Comparison of ENCODE assay signal across 18 cellular contexts in genomic region chr1:115565789-115566188, GRCh38.
DNase-seq lines count a peak whose midpoint lies in the region; ATAC-seq, FAIRE-seq and TF ChIP-seq lines count a peak whose summit lies in the region.
"Had no signal": no experiment of that assay in that cellular context is flagged by ENCODE, and none has a peak within 500 bp of the region (broad histone marks: within the 10 kb centered on the region; RNA-seq: fewer than 3 reads in every experiment).

No MANE protein-coding gene starts in this region.

- TF ChIP-seq CTCF in SK-N-SH (IDR thresholded peaks at IDR 0.05) (no peak), IMR-90 (conservative IDR thresholded peaks at IDR 0.05; ENCODE audit: low read depth, low read length) (no peak), K562 (IDR thresholded peaks at IDR 0.05 in 2 of 3, conservative IDR thresholded peaks at IDR 0.05 in 1 of 3; ENCODE audit: insufficient read depth in 2 of 3, low read depth in 1 of 3, low read length in 3 of 3) (no peak), H9 (conservative IDR thresholded peaks at IDR 0.05) (no peak)

- H3K4me1 ChIP-seq in SK-N-SH (ENCODE audit: control insufficient read depth in 1 of 2, insufficient read depth in 2 of 2, low read depth in 1 of 2, low read length in 1 of 2): peaks cover 0 to 5% of the 10 kb centered on the region in 2 experiments; a peak in 2 of 4 replicates
- H3K4me1 ChIP-seq in IMR-90 (ENCODE audit: control insufficient read depth, insufficient read depth, low read length): no peaks in the 10 kb centered on the region
- H3K4me1 ChIP-seq in K562 (replicated peaks in 1 of 2; ENCODE audit: control insufficient read depth in 2 of 2, insufficient read depth in 2 of 2, low read length in 2 of 2): peaks cover 0 to 3% of the 10 kb centered on the region in 2 experiments; a peak in 1 of 5 replicates
- H3K4me1 ChIP-seq in H9 (ENCODE audit: insufficient read depth, low read length): no peaks in the 10 kb centered on the region
- H3K4me1 ChIP-seq: HAP-1 had no signal

- no peak overlapping the region for H3K4me3 Mint-ChIP-seq in H9
- H3K4me3 Mint-ChIP-seq: CD4-positive, alpha-beta memory T cell; HFFc6 had no signal

- H3K9me3 ChIP-seq in SK-N-SH (peaks cover 15% of the 10 kb centered on the region), IMR-90 (ENCODE audit: control insufficient read depth, insufficient read depth, low read length) (peaks cover 5% of the 10 kb centered on the region; the same call in 1 of the 2 replicates), K562 (replicated peaks; ENCODE audit: control insufficient read depth, insufficient read depth, low read depth, low read length) (no peaks in the 10 kb centered on the region; the same call in 1 of the 2 replicates), H9 (ENCODE audit: control insufficient read depth, low read depth, low read length) (no peaks in the 10 kb centered on the region)
- H3K9me3 ChIP-seq: HAP-1 had no signal

- BruUV-seq in IMR-90 (replicated peaks; lab: Mats Ljungman, UMichigan) (no TSS peak), K562 (replicated peaks; lab: Mats Ljungman, UMichigan) (no TSS peak)

- H3K27ac ChIP-seq in SK-N-SH (ENCODE audit: low read depth in 2 of 2, low read length in 1 of 2) (peak overlapping the region in 1 of 2 experiments; percentile 74; a peak in 2 of 4 replicates), IMR-90 (ENCODE audit: insufficient read depth, low read length) (no peak overlapping the region), K562 (ENCODE audit: extremely low read depth, low read depth, low read length) (no peak overlapping the region), H9 (ENCODE audit: insufficient read length, low read depth, low read length) (no peak overlapping the region)
- H3K27ac ChIP-seq: GM23248 had no signal

- H3K79me1 ChIP-seq in IMR-90 (ENCODE audit: low read depth in 1 of 2, low read length in 2 of 2) (no peaks in the 10 kb centered on the region), H9 (ENCODE audit: insufficient read depth, low read depth, low read length, poor library complexity, severe bottlenecking) (no peaks in the 10 kb centered on the region)

- no peak for TF ChIP-seq RAD21 in SK-N-SH (IDR thresholded peaks at IDR 0.05; ENCODE audit: low read length)
- TF ChIP-seq RAD21 in IMR-90 (IDR thresholded peaks at IDR 0.05; ENCODE audit: low read length): no peak
- TF ChIP-seq RAD21 in K562 (CRISPR knock-in tag; conservative IDR thresholded peaks at IDR 0.05 in 1 of 2, IDR thresholded peaks at IDR 0.05 in 1 of 2): no peak

- WGBS in SK-N-SH (ENCODE audit: low lambda C conversion rate): 58% methylated on average over 3 of the region's 3 CpGs
- WGBS in IMR-90 (ENCODE audit: extremely low coverage in 2 of 2, insufficient read length in 1 of 2), 2 experiments: 83% methylated on average over 1 of the region's 3 CpGs; no CpG with 5 or more reads in 1 of the 2 experiments
- WGBS in K562 (ENCODE audit: insufficient coverage, low coverage, missing lambda C conversion rate): 0% methylated on average over 3 of the region's 3 CpGs
- WGBS in H9 (ENCODE audit: extremely low coverage, insufficient read length, low lambda C conversion rate): no CpG with 5 or more reads among the region's 3 CpGs

- peaks cover 2 to 10% (median 4%) of the 10 kb centered on the region in 3 experiments; a peak in 5 of 7 replicates for H3K36me3 Mint-ChIP-seq in H9 (ENCODE audit: insufficient read depth in 1 of 3, low read depth in 3 of 3)

- no peak overlapping the region for H3K4me3 ChIP-seq in SK-N-SH (ENCODE audit: low read depth in 2 of 2, low read length in 1 of 2)
- H3K4me3 ChIP-seq in IMR-90 (ENCODE audit: insufficient read depth, low read depth, low read length): no peak overlapping the region
- H3K4me3 ChIP-seq in K562: no peak overlapping the region
- H3K4me3 ChIP-seq: GM23248, HAP-1 had no signal

- H2AK5ac ChIP-seq in IMR-90 (ENCODE audit: low read depth, low read length) (no peak overlapping the region), H9 (ENCODE audit: insufficient read length, low read length) (no peak overlapping the region)

- no peak overlapping the region for H2AK9ac ChIP-seq in IMR-90 (replicated peaks; ENCODE audit: low read depth, low read length, poor library complexity)

- CTCF ChIA-PET in SK-N-SH (lab: Yijun Ruan, JAX) (interaction anchor here (0.6 to 3.7 kb wide), 7 partner anchors 21 to 1912 kb away, joined by 3 to 14 read pairs (median 4); no protein-coding TSS in a partner anchor), IMR-90 (lab: Yijun Ruan, JAX) (interaction anchor here (0.6 to 0.8 kb wide), 2 partner anchors 13 to 21 kb away, joined by 3 read pairs; no protein-coding TSS in a partner anchor), K562 (lab: Yijun Ruan, JAX; ENCODE audit: low intra/inter-chr PET ratio) (no interaction called here)

- no peak overlapping the region for H4K5ac ChIP-seq in IMR-90 (ENCODE audit: low read depth, low read length)
- no peak overlapping the region for H4K5ac ChIP-seq in H9 (ENCODE audit: insufficient read length, low read depth, low read length)

- no peaks in the 10 kb centered on the region for H3F3A ChIP-seq in SK-N-SH (replicated peaks; ENCODE audit: insufficient read depth)

- H3K4me2 ChIP-seq in SK-N-SH (no peak overlapping the region), IMR-90 (ENCODE audit: low read depth, low read length) (no peak overlapping the region), K562 (ENCODE audit: insufficient read depth, low read length) (no peak overlapping the region), H9 (ENCODE audit: insufficient read depth, insufficient read length, low read length) (no peak overlapping the region)

- H3K23me2 ChIP-seq in H9 (ENCODE audit: insufficient read length, low read depth, low read length, poor library complexity, severe bottlenecking): peaks cover 3% of the 10 kb centered on the region

- H4K20me1 ChIP-seq in SK-N-SH (ENCODE audit: insufficient read depth) (no peaks in the 10 kb centered on the region), IMR-90 (ENCODE audit: insufficient read depth, low read length) (no peaks in the 10 kb centered on the region), K562 (replicated peaks; ENCODE audit: control insufficient read depth, insufficient read depth, low read length) (no peaks in the 10 kb centered on the region), H9 (ENCODE audit: control insufficient read depth, insufficient read depth, insufficient read length) (no peaks in the 10 kb centered on the region)

- no peak overlapping the region for H3T11ph ChIP-seq in H9 (ENCODE audit: low read length)

- no peak overlapping the region for H2AFZ ChIP-seq in SK-N-SH (ENCODE audit: low read depth)
- H2AFZ ChIP-seq in IMR-90 (replicated peaks; ENCODE audit: low read length, poor library complexity): no peak overlapping the region
- no peak overlapping the region for H2AFZ ChIP-seq in K562 (ENCODE audit: low read depth, low read length)
- no peak overlapping the region for H2AFZ ChIP-seq in H9 (ENCODE audit: low read length)
- H2AFZ ChIP-seq: GM23248 had no signal

- no peak for DNase-seq in SK-N-SH
- DNase-seq in IMR-90: no peak
- no peak for DNase-seq in K562 (ENCODE audit: extremely low read depth in 1 of 4, low spot score in 3 of 4)
- DNase-seq in putamen (ENCODE audit: low spot score): peak; percentile 7
- no peak for DNase-seq in H9
- DNase-seq: 8988T; C1 segment of cervical spinal cord; Calu3; CD4-positive, alpha-beta memory T cell; COR-L47; DND-41; GM23248; HFFc6 had no signal

- intact Hi-C loops in IMR-90 (cut with micrococcal nuclease) (no loop called here), K562 (cut with micrococcal nuclease) (no loop called here)

- TF ChIP-seq EP300 in SK-N-SH (IDR thresholded peaks at IDR 0.05; ENCODE audit: borderline replicate concordance in 1 of 2, low read depth in 1 of 2, low read length in 1 of 2) (no peak), K562 (IDR thresholded peaks at IDR 0.05; ENCODE audit: low read length) (no peak)

- H4K91ac ChIP-seq in IMR-90 (ENCODE audit: insufficient read depth, low read depth, low read length) (no peak overlapping the region), H9 (ENCODE audit: insufficient read length, low read depth, low read length) (no peak overlapping the region)

- no peaks in the 10 kb centered on the region for H3K79me2 ChIP-seq in SK-N-SH (ENCODE audit: insufficient read depth)
- H3K79me2 ChIP-seq in K562 (ENCODE audit: control insufficient read depth, insufficient read depth, low read length): no peaks in the 10 kb centered on the region
- no peaks in the 10 kb centered on the region for H3K79me2 ChIP-seq in H9 (ENCODE audit: insufficient read depth, low read length)

- POLR2A ChIA-PET in SK-N-SH (lab: Yijun Ruan, JAX): no interaction called here
- POLR2A ChIA-PET in IMR-90 (lab: Charles Lee; ENCODE audit: unreplicated experiment): no interaction called here
- POLR2A ChIA-PET in K562 (lab: Yijun Ruan, JAX): no interaction called here

- H3K9ac ChIP-seq in SK-N-SH (no peak overlapping the region), IMR-90 (ENCODE audit: low read depth, low read length) (no peak overlapping the region), K562 (ENCODE audit: insufficient read depth in 1 of 2, low read depth in 2 of 2, low read length in 2 of 2) (no peak overlapping the region), H9 (ENCODE audit: extremely low read depth, insufficient read length, low read length) (no peak overlapping the region)
- H3K9ac ChIP-seq: GM23248 had no signal

- H3K56ac ChIP-seq in IMR-90 (ENCODE audit: extremely low read depth, insufficient read depth, low read length) (no peak overlapping the region), H9 (ENCODE audit: insufficient read length, low read depth, low read length) (no peak overlapping the region)

- no peak overlapping the region for H2BK12ac ChIP-seq in H9 (ENCODE audit: insufficient read length, low read depth, low read length)

- TF ChIP-seq POLR2A in IMR-90 (IDR thresholded peaks at IDR 0.05; ENCODE audit: low read depth, low read length): no peak
- no peak for TF ChIP-seq POLR2A in K562 (conservative IDR thresholded peaks at IDR 0.05)

- H3K27ac Mint-ChIP-seq in H9: no peak overlapping the region
- H3K27ac Mint-ChIP-seq: CD4-positive, alpha-beta memory T cell; HFFc6 had no signal

- H2BK15ac ChIP-seq in IMR-90 (ENCODE audit: low read depth, low read length): no peak overlapping the region
- no peak overlapping the region for H2BK15ac ChIP-seq in H9 (ENCODE audit: low read depth, low read length)

- H3K23ac ChIP-seq in IMR-90 (ENCODE audit: low read depth, low read length) (no peak overlapping the region), H9 (ENCODE audit: insufficient read length, low read depth, low read length) (no peak overlapping the region)

- no peak overlapping the region for H2BK20ac ChIP-seq in IMR-90 (ENCODE audit: low read depth, low read length)
- no peak overlapping the region for H2BK20ac ChIP-seq in H9 (ENCODE audit: low read depth, low read length, poor library complexity, severe bottlenecking)

- no peak for FAIRE-seq in K562 (lab: Jason Lieb, UNC)
- FAIRE-seq: G401.6, GM12892 had no signal

- H3K9me1 ChIP-seq in IMR-90 (ENCODE audit: insufficient read depth, low read length) (no peaks in the 10 kb centered on the region), K562 (ENCODE audit: control insufficient read depth, insufficient read depth, low read length) (no peaks in the 10 kb centered on the region)

- H2BK5ac ChIP-seq in IMR-90 (ENCODE audit: low read depth, low read length, poor library complexity, severe bottlenecking) (no peak overlapping the region), H9 (ENCODE audit: insufficient read length, low read length) (no peak overlapping the region)

- no peaks in the 10 kb centered on the region for H3K9me2 ChIP-seq in SK-N-SH

- H3K36me3 ChIP-seq in SK-N-SH (replicated peaks in 1 of 2; ENCODE audit: control insufficient read depth in 1 of 2, insufficient read depth in 2 of 2, low read length in 1 of 2) (no peaks in the 10 kb centered on the region), IMR-90 (ENCODE audit: control insufficient read depth, insufficient read depth, low read length) (no peaks in the 10 kb centered on the region), K562 (ENCODE audit: control insufficient read depth, insufficient read depth, low read length) (no peaks in the 10 kb centered on the region)
- H3K36me3 ChIP-seq: HAP-1 had no signal

- peaks cover 12 to 15% of the 10 kb centered on the region in 2 experiments for H3K9me3 Mint-ChIP-seq in H9

- H3K4me1 Mint-ChIP-seq in H9: peaks cover 0 to 6% of the 10 kb centered on the region in 2 experiments; a peak in 2 of 4 replicates
- H3K4me1 Mint-ChIP-seq: CD4-positive, alpha-beta memory T cell had no signal

- H3K4ac ChIP-seq in IMR-90 (ENCODE audit: low read depth, low read length): no peak overlapping the region
- H3K4ac ChIP-seq in H9 (ENCODE audit: low read depth, low read length): no peak overlapping the region

- H2BK120ac ChIP-seq in IMR-90 (ENCODE audit: low read depth, low read length) (no peak overlapping the region), H9 (ENCODE audit: low read depth, low read length, poor library complexity, severe bottlenecking) (no peak overlapping the region)

- H3K27me3 ChIP-seq in SK-N-SH (ENCODE audit: insufficient read depth) (no peaks in the 10 kb centered on the region), IMR-90 (ENCODE audit: control insufficient read depth, insufficient read depth, low read length) (peaks cover 19% of the 10 kb centered on the region), K562 (ENCODE audit: control insufficient read depth in 2 of 2, insufficient read depth in 2 of 2, low read length in 2 of 2) (no peaks in the 10 kb centered on the region), H9 (ENCODE audit: insufficient read depth, low read length) (no peaks in the 10 kb centered on the region; the same call in 1 of the 2 replicates)

- ATAC-seq in SK-N-SH treated with all-trans-retinoic acid at 6 μM for 48 hours (no peak), IMR-90 (ENCODE audit: low read depth) (no peak), K562 (no peak), GM21526 (IDR thresholded peaks at IDR 0.05; ENCODE audit: low FRiP score, unreplicated experiment) (no peak)

- dilution Hi-C loops in IMR-90 (cut with HindIII; ENCODE audit: low sequenced_read_pairs, unreplicated experiment): no loop called here

- no peak overlapping the region for H4K8ac ChIP-seq in IMR-90 (ENCODE audit: low read depth in 2 of 2, low read length in 2 of 2)
- no peak overlapping the region for H4K8ac ChIP-seq in H9 (replicated peaks; ENCODE audit: insufficient read length, low read depth, low read length)

- peaks cover 29% of the 10 kb centered on the region for H3K27me3 Mint-ChIP-seq in H9 (ENCODE audit: low read depth)

- H3K18ac ChIP-seq in IMR-90 (ENCODE audit: low read depth, low read length): no peak overlapping the region
- H3K18ac ChIP-seq in H9 (ENCODE audit: insufficient read length, low read depth, low read length): no peak overlapping the region

- in situ Hi-C loops in IMR-90 (cut with MboI; ENCODE audit: low sequenced_read_pairs): no loop called here
- in situ Hi-C loops in K562 (cut with MboI): no loop called here

- H3K14ac ChIP-seq in IMR-90 (replicated peaks; ENCODE audit: low read depth, low read length): no peak overlapping the region
- no peak overlapping the region for H3K14ac ChIP-seq in H9 (ENCODE audit: insufficient read depth, low read length)

Comparison
In these comparisons a context has a peak if more than half of its experiments do, and no peak if none do; other contexts are left out.
1. Of the 27 proteins assayed by ChIP-seq in both K562 and SK-N-SH: peak only in K562: none; only in SK-N-SH: GATA2; in both: none; in neither: 26.